In the genomic region with DNA sequence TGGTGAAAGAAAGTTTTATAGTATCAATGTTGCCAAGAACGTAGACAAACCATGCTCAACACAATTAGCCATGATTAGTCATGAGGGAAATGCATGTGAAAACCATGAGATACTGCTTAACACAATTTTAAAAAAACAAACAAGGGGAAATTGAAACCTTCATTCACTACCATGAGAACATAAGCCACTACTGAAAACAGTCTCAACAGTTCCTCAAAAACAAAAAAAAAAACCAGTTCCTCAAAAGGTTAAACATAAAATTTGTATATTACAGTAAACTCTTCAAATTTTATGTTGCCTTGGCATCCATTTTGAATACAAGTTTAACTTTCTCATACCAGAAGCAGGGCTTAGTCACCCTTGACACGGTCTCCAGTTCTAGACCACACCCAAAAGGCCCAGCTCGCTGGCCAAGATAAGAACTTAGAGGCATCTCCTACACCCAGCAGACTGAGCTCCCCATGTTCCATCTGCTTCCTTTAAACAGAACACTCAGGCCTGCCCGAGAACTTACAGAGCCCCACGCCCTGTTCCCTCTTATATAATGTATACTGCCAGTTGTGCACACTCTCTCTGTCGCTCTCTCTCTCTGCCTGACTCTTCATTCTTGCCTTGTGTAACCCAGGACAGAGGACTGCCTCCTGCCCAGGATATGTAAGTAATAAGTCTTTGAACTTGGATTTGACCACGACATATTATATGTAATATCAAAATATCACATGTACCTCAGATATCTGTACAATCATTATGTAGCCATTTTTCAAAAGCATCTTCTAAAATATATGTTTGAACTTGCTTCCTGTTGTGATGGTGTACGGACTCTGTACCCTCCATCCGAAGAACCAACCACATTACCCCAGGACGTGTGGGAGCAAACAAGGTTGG, we compare ENCODE assay signal across 8 cellular contexts.
DNase-seq lines count a peak whose midpoint lies in the region; ATAC-seq and TF ChIP-seq lines count a peak whose summit lies in the region.

No MANE protein-coding gene starts in this region.

- peaks cover 63 to 95% (median 81%) of the 10 kb centered on the region in 3 donors for H3K4me1 Mint-ChIP-seq in IgD-negative memory B cell
- H3K4me1 Mint-ChIP-seq in activated CD8-positive, alpha-beta T cell treated with anti-CD3 and anti-CD28 coated beads for 36 hours (ENCODE audit: low read depth) = peaks cover 90% of the 10 kb centered on the region

- H3K4ac ChIP-seq in trophoblast cell (ENCODE audit: low read depth, low read length) = peak overlapping the region; percentile 4

- ATAC-seq in GM21737 (IDR thresholded peaks at IDR 0.05; ENCODE audit: unreplicated experiment) = peak; percentile 41
- peak; percentile 81 for ATAC-seq in activated CD8-positive, alpha-beta T cell treated with anti-CD3 and anti-CD28 coated beads for 36 hours

- H3K4me3 ChIP-seq in fibroblast of lung (replicated peaks in 1 of 4; ENCODE audit: control extremely low read depth in 1 of 4, insufficient read depth in 1 of 4, low read depth in 3 of 4, low read length in 4 of 4) (peak overlapping the region in 1 of 4 experiments; percentile 2), trophoblast cell (ENCODE audit: low read depth, low read length) (no peak overlapping the region)

- no peak for TF ChIP-seq CTCF in activated CD8-positive, alpha-beta T cell treated with anti-CD3 and anti-CD28 coated beads for 36 hours (IDR thresholded peaks at IDR 0.05)
- no peak for TF ChIP-seq CTCF in fibroblast of lung (conservative IDR thresholded peaks at IDR 0.05 in 1 of 2, IDR thresholded peaks at IDR 0.05 in 1 of 2; ENCODE audit: low read depth in 1 of 2, low read length in 2 of 2)

- H3K79me2 ChIP-seq in fibroblast of lung (ENCODE audit: control insufficient read depth, insufficient read depth, low read length) = peaks cover 78% of the 10 kb centered on the region
- H3K79me2 ChIP-seq in trophoblast cell (ENCODE audit: control insufficient read depth, insufficient read depth, low read length, poor library complexity) = no peaks in the 10 kb centered on the region

- no peak overlapping the region for H2AFZ ChIP-seq in fibroblast of lung (ENCODE audit: low read length)
- no peak overlapping the region for H2AFZ ChIP-seq in trophoblast cell (ENCODE audit: insufficient read depth, low read length, poor library complexity)

- H3K9me3 Mint-ChIP-seq in IgD-negative memory B cell = no peaks in the 10 kb centered on the region
- H3K9me3 Mint-ChIP-seq in activated CD8-positive, alpha-beta T cell treated with anti-CD3 and anti-CD28 coated beads for 36 hours = peaks cover 2% of the 10 kb centered on the region

- no peak overlapping the region for H2BK120ac ChIP-seq in trophoblast cell (ENCODE audit: insufficient read depth, low read length, poor library complexity)

- H3K79me1 ChIP-seq in trophoblast cell (ENCODE audit: low read length) = no peaks in the 10 kb centered on the region

- no peak overlapping the region for H3K23ac ChIP-seq in trophoblast cell (ENCODE audit: low read length)

- no peak overlapping the region for H2AK5ac ChIP-seq in trophoblast cell (ENCODE audit: low read length)

- POLR2A ChIA-PET in activated CD8-positive, alpha-beta T cell treated with anti-CD3 and anti-CD28 coated beads for 36 hours (lab: Charles Lee) = no interaction called here

- H3K4me2 ChIP-seq in fibroblast of lung (ENCODE audit: extremely low read depth, insufficient read depth, low read length) (peak overlapping the region; percentile 70), trophoblast cell (ENCODE audit: low read length) (no peak overlapping the region)

- peak overlapping the region; percentile 93 to 98 (median 97) for H3K27ac Mint-ChIP-seq in IgD-negative memory B cell
- H3K27ac Mint-ChIP-seq in activated CD8-positive, alpha-beta T cell treated with anti-CD3 and anti-CD28 coated beads for 36 hours = peak overlapping the region; percentile 87

- H3K27ac ChIP-seq in fibroblast of lung (ENCODE audit: insufficient read depth, low read length) = peak overlapping the region; percentile 85
- no peak overlapping the region for H3K27ac ChIP-seq in trophoblast cell (ENCODE audit: low read depth, low read length)

- WGBS in trophoblast cell (ENCODE audit: extremely low coverage, insufficient coverage, insufficient read length) = no CpG with 5 or more reads among the region's 10 CpGs

- peaks cover 5% of the 10 kb centered on the region for H3K36me3 Mint-ChIP-seq in IgD-negative memory B cell
- H3K36me3 Mint-ChIP-seq in activated CD8-positive, alpha-beta T cell treated with anti-CD3 and anti-CD28 coated beads for 36 hours (ENCODE audit: low read depth) = peaks cover 55% of the 10 kb centered on the region

- CTCF ChIA-PET in activated CD8-positive, alpha-beta T cell treated with anti-CD3 and anti-CD28 coated beads for 36 hours (lab: Charles Lee) = interaction anchor here (2.1 kb wide), 2 partner anchors 19 to 48 kb away, joined by 5 to 7 read pairs; no protein-coding TSS in a partner anchor

- H4K91ac ChIP-seq in trophoblast cell (ENCODE audit: low read depth, low read length) = no peak overlapping the region

- H3K27me3 ChIP-seq in fibroblast of lung (ENCODE audit: control insufficient read depth, insufficient read depth, low read length) (no peaks in the 10 kb centered on the region), trophoblast cell (ENCODE audit: insufficient read depth, low read length) (no peaks in the 10 kb centered on the region)

- H2BK5ac ChIP-seq in trophoblast cell (ENCODE audit: low read depth, low read length, poor library complexity) = no peak overlapping the region

- intact Hi-C loops in activated CD8-positive, alpha-beta T cell treated with anti-CD3 and anti-CD28 coated beads for 36 hours (cut with micrococcal nuclease) = loop anchor here (5.0 kb wide), 1 partner anchor 32 kb away; no protein-coding TSS in a partner anchor

- H3K4me3 Mint-ChIP-seq in IgD-negative memory B cell = peak overlapping the region; percentile 56 to 87 (median 72)
- H3K4me3 Mint-ChIP-seq in activated CD8-positive, alpha-beta T cell treated with anti-CD3 and anti-CD28 coated beads for 36 hours = no peak overlapping the region

- DNase-seq in Daoy (ENCODE audit: low read depth) (peak; percentile 88), fibroblast of lung (ENCODE audit: low read depth in 2 of 2) (peak; percentile 89 to 98), trophoblast cell (peak; percentile 60 to 71), NCI-H1092 (lab: John Stamatoyannopoulos, UW) (no peak), iPS-NIHi7 (ENCODE audit: extremely low spot score) (no peak)
- DNase-seq in activated CD8-positive, alpha-beta T cell treated with anti-CD3 and anti-CD28 coated beads for 36 hours = peak; percentile 72

- H3K9me3 ChIP-seq in fibroblast of lung (ENCODE audit: control insufficient read depth, insufficient read depth, low read depth, low read length) = no peaks in the 10 kb centered on the region
- no peaks in the 10 kb centered on the region for H3K9me3 ChIP-seq in trophoblast cell (ENCODE audit: insufficient read depth, low read depth, low read length)

- no peak overlapping the region for H4K12ac ChIP-seq in trophoblast cell (ENCODE audit: low read depth, low read length)

- H3K4me1 ChIP-seq in fibroblast of lung (ENCODE audit: control insufficient read depth, extremely low read depth, insufficient read depth, low read length) = peaks cover 28% of the 10 kb centered on the region
- peaks cover 5 to 10% of the 10 kb centered on the region in 2 experiments for H3K4me1 ChIP-seq in trophoblast cell (ENCODE audit: control insufficient read depth in 1 of 2, insufficient read depth in 2 of 2, low read length in 2 of 2)

- H4K8ac ChIP-seq in trophoblast cell (ENCODE audit: low read depth, low read length) = no peak overlapping the region

- H4K20me1 ChIP-seq in fibroblast of lung (ENCODE audit: control insufficient read depth, extremely low read depth, insufficient read depth, low read length) = no peaks in the 10 kb centered on the region

- H3K14ac ChIP-seq in trophoblast cell (ENCODE audit: low read length) = no peak overlapping the region

- H3K27me3 Mint-ChIP-seq in IgD-negative memory B cell = no peaks in the 10 kb centered on the region
- H3K27me3 Mint-ChIP-seq in activated CD8-positive, alpha-beta T cell treated with anti-CD3 and anti-CD28 coated beads for 36 hours = no peaks in the 10 kb centered on the region

- H3K9ac ChIP-seq in fibroblast of lung (ENCODE audit: insufficient read depth, low read length) (peak overlapping the region; percentile 11), trophoblast cell (ENCODE audit: low read length) (no peak overlapping the region)

- H3K18ac ChIP-seq in trophoblast cell (ENCODE audit: low read length) = peak overlapping the region; percentile 18

- H3K36me3 ChIP-seq in fibroblast of lung (ENCODE audit: control insufficient read depth, insufficient read depth, low read length) (peaks cover 1% of the 10 kb centered on the region), trophoblast cell (ENCODE audit: control insufficient read depth in 1 of 2, insufficient read depth in 2 of 2, low read length in 2 of 2) (peaks cover 2 to 10% of the 10 kb centered on the region in 2 experiments)

- no peak overlapping the region for H2BK12ac ChIP-seq in trophoblast cell (ENCODE audit: low read length)

Comparison
In these comparisons a context has a peak if more than half of its experiments do, and no peak if none do; other contexts are left out.
1. DNase-seq: peak in Daoy (single experiment), activated CD8-positive, alpha-beta T cell treated with anti-CD3 and anti-CD28 coated beads for 36 hours (single experiment), fibroblast of lung (2 of 2) and trophoblast cell (2 of 2); none in NCI-H1092 (single experiment) and iPS-NIHi7 (single experiment).